ENCODE assay signal across 8 cellular contexts in the genomic region with DNA sequence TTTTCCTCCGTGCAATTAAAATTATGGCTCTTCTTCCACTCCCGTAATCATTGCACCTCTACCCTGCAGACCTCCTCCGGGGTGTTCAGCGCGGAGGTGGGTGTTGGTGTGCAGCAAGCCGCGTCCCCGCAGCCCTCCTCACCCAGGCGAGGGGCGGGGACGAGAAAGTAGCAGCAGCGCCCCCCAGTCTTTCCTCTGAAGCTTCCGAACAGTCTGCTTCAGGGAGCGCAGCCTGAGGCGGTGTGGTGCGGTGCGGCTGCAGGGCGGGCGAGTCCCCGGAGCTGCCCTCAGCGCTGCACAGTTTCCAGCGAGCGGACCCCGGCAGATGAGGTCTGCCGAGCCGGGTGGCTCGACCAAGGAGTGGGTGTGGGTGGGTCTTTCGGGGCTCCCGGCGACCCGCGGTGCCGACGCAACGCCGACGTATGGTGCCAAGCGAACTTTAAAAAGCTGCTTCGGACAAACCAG. TPM values are rescaled to one million over a fixed set of nuclear protein-coding genes. Genes with fewer than 3 reads are reported as not detected.
DNase-seq lines count a peak whose midpoint lies in the region; ATAC-seq and TF ChIP-seq lines count a peak whose summit lies in the region.

FRAS1 (plus strand) TSS at position 189 of the 465 bp plus-strand sequence. CDS start 687 bp downstream, outside the sequence.

- H3K4me1 Mint-ChIP-seq in activated T-cell treated with anti-CD3 and anti-CD28 coated beads, Interleukin-2, amount 50 U/mL, for 72 hours (ENCODE audit: low read depth): peaks cover 33% of the 10 kb centered on the region

- H3K4me3 Mint-ChIP-seq in activated T-cell treated with anti-CD3 and anti-CD28 coated beads, Interleukin-2, amount 50 U/mL, for 72 hours: peak within 1 kb of the TSS; percentile 79 to 98

- H3K9me2 ChIP-seq in GM23248 (ENCODE audit: insufficient read depth): no peaks in the 10 kb centered on the region

- H3K27ac Mint-ChIP-seq in activated T-cell treated with anti-CD3 and anti-CD28 coated beads, Interleukin-2, amount 50 U/mL, for 72 hours: no peak within 1 kb of the TSS

- WGBS in GM23248 (ENCODE audit: low coverage in 1 of 2, low lambda C conversion rate in 2 of 2, missing lambda C conversion rate in 2 of 2), 2 experiments: 1 to 2% methylated on average over 33 to 38 of the region's 39 CpGs

- in situ Hi-C loops in GM23248 (cut with MboI): loop anchor here (5.0 kb wide), 1 partner anchor 450 kb away; no protein-coding TSS in a partner anchor

- peak; percentile 56 to 63 for ATAC-seq in activated T-cell treated with anti-CD3 and anti-CD28 coated beads, Interleukin-2, amount 50 U/mL, for 72 hours (replicated peaks in 1 of 2)

- H3K4me2 ChIP-seq in GM23248 (ENCODE audit: unreplicated experiment) (peak within 1 kb of the TSS; percentile 98), osteoblast (ENCODE audit: insufficient read depth, low read length) (peak within 1 kb of the TSS; percentile 77)

- no peaks in the 10 kb centered on the region for H3K9me3 ChIP-seq in GM23248 (ENCODE audit: low read depth)
- no peaks in the 10 kb centered on the region for H3K9me3 ChIP-seq in osteoblast (ENCODE audit: low read depth, low read length)

- H3K27ac ChIP-seq in GM23248 (no peak within 1 kb of the TSS), osteoblast (ENCODE audit: low read depth, low read length) (no peak within 1 kb of the TSS)

- H3K4me1 ChIP-seq in GM23248 (ENCODE audit: insufficient read depth) (no peaks in the 10 kb centered on the region), osteoblast (ENCODE audit: insufficient read depth, low read length) (peaks cover 19% of the 10 kb centered on the region)

- peak; percentile 39 for DNase-seq in EH (ENCODE audit: low read depth)
- peak; percentile 69 for DNase-seq in GM23248
- DNase-seq in NCI-H146 (lab: John Stamatoyannopoulos, UW): peak; percentile 76
- peak; percentile 23 to 30 for DNase-seq in activated T-cell treated with anti-CD3 and anti-CD28 coated beads, Interleukin-2, amount 50 U/mL, for 72 hours
- peak; percentile 15 to 90 (median 65) for DNase-seq in head of caudate nucleus
- peak; percentile 79 for DNase-seq in osteoblast (ENCODE audit: insufficient read length, low spot score, missing footprints)
- DNase-seq in H4 (ENCODE audit: low spot score): no peak
- no peak for DNase-seq in NCI-H2107 (lab: John Stamatoyannopoulos, UW)

- H2AFZ ChIP-seq in GM23248 (peak within 1 kb of the TSS; percentile 96), osteoblast (ENCODE audit: low read length) (peak within 1 kb of the TSS; percentile 89)

- H3K9me3 Mint-ChIP-seq in activated T-cell treated with anti-CD3 and anti-CD28 coated beads, Interleukin-2, amount 50 U/mL, for 72 hours: no peaks in the 10 kb centered on the region

- H4K20me1 ChIP-seq in GM23248 (ENCODE audit: insufficient read depth): no peaks in the 10 kb centered on the region
- H4K20me1 ChIP-seq in osteoblast (ENCODE audit: insufficient read depth, low read length): no peaks in the 10 kb centered on the region

- intact Hi-C loops in head of caudate nucleus (cut with DNase I): no loop called here

- peak within 1 kb of the TSS; percentile 83 for H3K4me3 ChIP-seq in GM23248
- peak within 1 kb of the TSS; percentile 71 for H3K4me3 ChIP-seq in osteoblast (ENCODE audit: insufficient read depth, low read length)

- H3K36me3 Mint-ChIP-seq in activated T-cell treated with anti-CD3 and anti-CD28 coated beads, Interleukin-2, amount 50 U/mL, for 72 hours (ENCODE audit: insufficient read depth in 2 of 2): peaks cover 0 to 2% of the 10 kb centered on the region in 2 donors

- peak within 1 kb of the TSS; percentile 74 for H3K9ac ChIP-seq in GM23248

- H3K27me3 ChIP-seq in GM23248 (replicated peaks; ENCODE audit: insufficient read depth) (no peaks in the 10 kb centered on the region), osteoblast (ENCODE audit: insufficient read depth, low read length) (peaks cover 43% of the 10 kb centered on the region)

- H3K79me2 ChIP-seq in GM23248 (ENCODE audit: insufficient read depth): peaks cover 10% of the 10 kb centered on the region; the same call in 1 of the 2 replicates
- no peaks in the 10 kb centered on the region for H3K79me2 ChIP-seq in osteoblast (ENCODE audit: insufficient read depth, low read length)

- H3K36me3 ChIP-seq in GM23248 (ENCODE audit: low read depth): no peaks in the 10 kb centered on the region
- H3K36me3 ChIP-seq in osteoblast (ENCODE audit: insufficient read depth, low read length): no peaks in the 10 kb centered on the region

- H3F3A ChIP-seq in GM23248 (ENCODE audit: insufficient read depth): no peaks in the 10 kb centered on the region

- H3K27me3 Mint-ChIP-seq in activated T-cell treated with anti-CD3 and anti-CD28 coated beads, Interleukin-2, amount 50 U/mL, for 72 hours (ENCODE audit: low read depth): peaks cover 76% of the 10 kb centered on the region

- no peak for TF ChIP-seq CTCF in osteoblast (IDR thresholded peaks at IDR 0.05; ENCODE audit: extremely low read depth, low read depth, low read length)

RNA-seq across cellular contexts. Expression of gene FRAS1, which starts in this region (rescaled TPM):
- total RNA-seq in GM23248 (2014; rRNA removed; shearing (Covaris generic)): 19.8 and 20.0 TPM in 2 replicates
- polyA plus RNA-seq in GM23248 (2016; fragmentation: Nextera tagmentation; extraction: Ambion mirVana): 5.8 and 6.5 TPM in 2 replicates
- under 1 TPM; 0.07 to 0.10 TPM for total RNA-seq in activated T-cell treated with anti-CD3 and anti-CD28 coated beads, Interleukin-2, amount 50 U/mL, for 72 hours
- 5.1 and 7.4 TPM in 2 replicates for total RNA-seq in osteoblast
- 0.43 and 1.8 TPM in 2 replicates for total RNA-seq in H4 (2014; rRNA removed; shearing (Covaris generic))

Comparison
In these comparisons a context has a peak if more than half of its experiments do, and no peak if none do; other contexts are left out.
1. Peak in DNase-seq and ATAC-seq in activated T-cell treated with anti-CD3 and anti-CD28 coated beads, Interleukin-2, amount 50 U/mL, for 72 hours; RNA of the gene not detected or under 1 TPM.
2. DNase-seq: peak in EH (single experiment), GM23248 (single experiment), NCI-H146 (single experiment), head of caudate nucleus (42 of 42) and osteoblast (single experiment); none in H4 (single experiment) and NCI-H2107 (single experiment).